1 cellular context compared by ENCODE assay signal in genomic region chr2:207768168-207768890, GRCh38.
TF ChIP-seq lines count a peak whose summit lies in the region.

No MANE protein-coding gene starts in this region.

TF ChIP-seq in HepG2, 621 proteins besides CTCF, POLR2A, EP300 and RAD21 (continued from another document and continues in another):
- no peak for TF ChIP-seq ZHX2 (IDR thresholded peaks at IDR 0.05; ENCODE audit: low read depth)
- TF ChIP-seq ZHX2 (CRISPR knock-in tag; IDR thresholded peaks at IDR 0.05; ENCODE audit: borderline replicate concordance) = no peak
- no peak for TF ChIP-seq PAWR (CRISPR knock-in tag; IDR thresholded peaks at IDR 0.05; ENCODE audit: borderline replicate concordance)
- TF ChIP-seq ZBTB14 (CRISPR knock-in tag; IDR thresholded peaks at IDR 0.05) = peak; percentile 48
- no peak for TF ChIP-seq HNF4G (IDR thresholded peaks at IDR 0.05; ENCODE audit: borderline replicate concordance, low read depth, low read length)
- TF ChIP-seq HNF4G (CRISPR knock-in tag; IDR thresholded peaks at IDR 0.05; ENCODE audit: borderline replicate concordance, low read depth) = no peak
- no peak for TF ChIP-seq HMGXB3 (CRISPR knock-in tag; IDR thresholded peaks at IDR 0.05; ENCODE audit: borderline replicate concordance)
- no peak; the same call in 1 of the 2 replicates for TF ChIP-seq ZNF556 (CRISPR knock-in tag; IDR thresholded peaks at IDR 0.05; ENCODE audit: borderline replicate concordance)
- TF ChIP-seq RBFOX2 (IDR thresholded peaks at IDR 0.05; ENCODE audit: low read depth, low read length) = peak; percentile 91
- TF ChIP-seq SMAD9 (CRISPR knock-in tag; IDR thresholded peaks at IDR 0.05) = no peak; the same call in 1 of the 2 replicates
- no peak; the same call in 1 of the 2 replicates for TF ChIP-seq THAP8 (CRISPR knock-in tag; IDR thresholded peaks at IDR 0.05; ENCODE audit: borderline replicate concordance)
- TF ChIP-seq RARA (CRISPR knock-in tag; IDR thresholded peaks at IDR 0.05) = no peak
- 0 out of 2 replicates have a peak, but pooled peaks have one; percentile 4 for TF ChIP-seq ZNF512B (CRISPR knock-in tag; IDR thresholded peaks at IDR 0.05; ENCODE audit: borderline replicate concordance)
- no peak for TF ChIP-seq FOXO1 (CRISPR knock-in tag; IDR thresholded peaks at IDR 0.05)
- TF ChIP-seq NAIF1 (CRISPR knock-in tag; IDR thresholded peaks at IDR 0.05; ENCODE audit: borderline replicate concordance) = no peak
- TF ChIP-seq SRF (IDR thresholded peaks at IDR 0.05; ENCODE audit: low read depth, low read length) = no peak
- TF ChIP-seq ZNF564 (CRISPR knock-in tag; IDR thresholded peaks at IDR 0.05) = 0 out of 2 replicates have a peak, but pooled peaks have one; percentile 10
- TF ChIP-seq AKNA (CRISPR knock-in tag; IDR thresholded peaks at IDR 0.05; ENCODE audit: borderline replicate concordance) = no peak
- 0 out of 2 replicates have a peak, but pooled peaks have one; percentile 89 for TF ChIP-seq FOXO4 (CRISPR knock-in tag; conservative IDR thresholded peaks at IDR 0.05)
- no peak for TF ChIP-seq MIER3 (CRISPR knock-in tag; IDR thresholded peaks at IDR 0.05; ENCODE audit: borderline replicate concordance)
- TF ChIP-seq ZNF382 (CRISPR knock-in tag; IDR thresholded peaks at IDR 0.05; ENCODE audit: borderline replicate concordance) = no peak
- TF ChIP-seq GLMP (CRISPR knock-in tag; IDR thresholded peaks at IDR 0.05; ENCODE audit: borderline replicate concordance) = no peak
- no peak for TF ChIP-seq ZNF563 (CRISPR knock-in tag; IDR thresholded peaks at IDR 0.05)
- TF ChIP-seq TFDP1 (CRISPR knock-in tag; IDR thresholded peaks at IDR 0.05; ENCODE audit: borderline replicate concordance) = peak; percentile 73; the same call in 1 of the 2 replicates
- TF ChIP-seq HMG20A (CRISPR knock-in tag; IDR thresholded peaks at IDR 0.05; ENCODE audit: borderline replicate concordance) = no peak
- TF ChIP-seq IRF1 (CRISPR knock-in tag; IDR thresholded peaks at IDR 0.05; ENCODE audit: low read depth) = no peak; the same call in 1 of the 2 replicates
